In the genomic region with DNA sequence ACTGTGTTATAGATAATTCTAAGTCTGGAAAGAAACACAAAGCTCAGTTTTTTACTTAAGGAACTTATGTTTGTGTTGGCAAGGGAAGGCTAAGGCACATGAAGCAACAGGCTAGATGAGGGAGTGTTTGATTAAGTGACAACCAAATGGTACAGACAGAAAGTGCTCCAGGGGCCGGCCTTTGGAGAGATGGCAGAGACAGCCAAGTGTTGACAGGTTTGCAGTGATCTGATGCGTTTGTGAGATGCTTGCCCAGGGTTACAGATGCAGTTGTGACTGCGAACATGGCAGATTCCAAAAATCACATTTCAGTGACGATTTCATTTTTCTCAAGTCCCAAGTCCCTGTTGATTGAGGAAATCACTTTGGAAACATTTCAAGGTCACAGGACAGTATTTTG, we compare ENCODE assay signal across 31 cellular contexts.
"Had no signal": no experiment of that assay in that cellular context is flagged by ENCODE, and none has a peak within 500 bp of the region (broad histone marks: within the 10 kb centered on the region; RNA-seq: fewer than 3 reads in every experiment).

No MANE protein-coding gene starts in this region.

- H3K36me3 ChIP-seq: adrenal gland, ascending aorta, brain microvascular endothelial cell, heart right ventricle, neutrophil, right atrium auricular region, suprapubic skin, tibial artery had no signal

- ATAC-seq: activated CD4-positive, CD25-positive, alpha-beta regulatory T cell treated with anti-CD3 and anti-CD28 coated beads, Interleukin-2, amount 50 U/mL, for 24 hours; foreskin keratinocyte; heart right ventricle; mucosa of descending colon; natural killer cell treated with Interleukin-12 subunit alpha and Interleukin-12 subunit beta and Interleukin-15 and Interleukin-18, amount 100 ng/mL, for 72 hours; stimulated activated naive B cell treated with anti-CD40 and anti-IgM and Interleukin-4, amounts not matched to agents 10 μg/mL and 1 μg/mL and 100 μg/mL, for 72 hours had no signal

- H3K4me3 ChIP-seq: adrenal gland, ascending aorta, heart right ventricle, lung, mucosa of descending colon, right atrium auricular region, suprapubic skin, tibial artery had no signal

- H3K27ac ChIP-seq: adrenal gland, ascending aorta, brain microvascular endothelial cell, epithelial cell of prostate, foreskin keratinocyte, heart right ventricle, neutrophil, parathyroid adenoma, right atrium auricular region, suprapubic skin, tibial artery, VCaP had no signal

- H3K4me1 ChIP-seq: adrenal gland, ascending aorta, heart right ventricle, parathyroid adenoma, right atrium auricular region, suprapubic skin had no signal

- H3K9me3 ChIP-seq: adrenal gland, ascending aorta, mucosa of descending colon, neutrophil, right atrium auricular region, suprapubic skin, tibial artery had no signal

- DNase-seq: activated CD4-positive, alpha-beta T cell treated with anti-CD3 and anti-CD28 coated beads for 48 hours; activated CD4-positive, alpha-beta T cell treated with anti-CD3 and anti-CD28 coated beads, Interleukin-2, amount 50 U/mL, for 48 hours; activated CD8-positive, alpha-beta memory T cell treated with anti-CD3 and anti-CD28 coated beads for 24 hours; activated effector memory CD4-positive, alpha-beta T cell treated with Interleukin-2 at 50 U/mL for 16 hours; activated naive CD4-positive, alpha-beta T cell treated with Interleukin-2 at 50 U/mL for 16 hours; activated naive CD8-positive, alpha-beta T cell treated with anti-CD3 and anti-CD28 coated beads for 36 hours; brain microvascular endothelial cell; central memory CD4-positive, alpha-beta T cell; dermis blood vessel endothelial cell; effector CD4-positive, alpha-beta T cell; foreskin keratinocyte; heart right ventricle; mesendoderm; mucosa of descending colon; stimulated activated CD4-positive, alpha-beta T cell treated with anti-CD3 and anti-CD28 coated beads, Interleukin-15, amount 100 ng/mL, for 24 hours; stimulated activated CD4-positive, alpha-beta T cell treated with anti-CD3 and anti-CD28 coated beads, Interleukin-2, amount 100 ng/mL, for 24 hours; stimulated activated naive B cell treated with anti-CD40 and anti-IgM and Interleukin-4, amounts not matched to agents 10 μg/mL and 1 μg/mL and 100 μg/mL, for 72 hours; tibial artery had no signal

- FAIRE-seq: colon, TTC549 had no signal

- H3K27me3 ChIP-seq: adrenal gland, ascending aorta, brain microvascular endothelial cell, foreskin keratinocyte, heart right ventricle, neutrophil, right atrium auricular region, suprapubic skin, tibial artery had no signal
